ENCODE assay signal across 1 cellular context in the genomic region with DNA sequence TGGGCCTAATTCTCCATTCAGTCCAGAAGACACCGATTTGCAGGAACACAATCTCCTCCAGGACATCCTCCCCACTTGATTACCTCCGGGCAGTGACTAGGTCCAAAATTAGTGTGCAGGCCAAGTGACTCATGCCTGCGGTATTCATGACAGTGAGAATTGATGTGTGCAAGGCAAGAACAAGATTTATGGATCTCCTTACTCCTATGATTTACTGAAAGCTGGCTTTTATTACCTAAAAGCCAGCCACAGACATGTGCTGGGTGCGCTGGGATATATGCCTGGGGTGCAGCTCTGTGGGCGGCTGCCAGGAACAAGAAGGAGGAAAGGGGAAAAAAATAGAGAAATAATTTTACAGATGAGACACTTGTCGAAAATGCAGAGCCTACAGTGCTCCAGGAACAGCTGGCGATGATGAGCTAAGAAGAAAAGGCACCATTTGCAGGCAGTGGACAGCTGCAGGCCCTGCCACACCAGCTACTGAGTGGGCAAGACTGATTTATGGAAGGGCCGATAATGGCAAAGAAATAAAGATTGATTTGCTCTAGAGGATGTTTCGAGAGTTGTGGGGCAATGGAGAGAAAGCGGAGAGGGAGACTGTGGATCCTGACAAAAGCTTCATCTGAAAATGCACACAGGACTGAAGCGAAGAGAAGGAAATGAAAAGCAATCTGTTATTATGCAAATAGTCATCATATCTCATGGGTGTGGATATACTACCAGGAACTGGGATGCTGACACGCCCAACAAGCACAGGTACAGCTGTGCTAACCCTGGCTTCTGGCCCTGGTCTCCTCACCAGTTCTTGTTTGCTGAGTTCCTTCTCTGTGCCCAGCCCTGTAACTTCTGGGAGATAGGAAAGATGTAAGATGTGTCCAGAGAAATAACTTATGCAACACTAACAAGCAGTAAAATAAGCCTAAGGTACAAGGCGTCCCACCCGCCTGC.
TF ChIP-seq lines count a peak whose summit lies in the region.

No MANE protein-coding gene starts in this region.

TF ChIP-seq in IMR-90, 13 proteins besides CTCF, POLR2A, EP300 and RAD21:
- TF ChIP-seq, protein P1, sequence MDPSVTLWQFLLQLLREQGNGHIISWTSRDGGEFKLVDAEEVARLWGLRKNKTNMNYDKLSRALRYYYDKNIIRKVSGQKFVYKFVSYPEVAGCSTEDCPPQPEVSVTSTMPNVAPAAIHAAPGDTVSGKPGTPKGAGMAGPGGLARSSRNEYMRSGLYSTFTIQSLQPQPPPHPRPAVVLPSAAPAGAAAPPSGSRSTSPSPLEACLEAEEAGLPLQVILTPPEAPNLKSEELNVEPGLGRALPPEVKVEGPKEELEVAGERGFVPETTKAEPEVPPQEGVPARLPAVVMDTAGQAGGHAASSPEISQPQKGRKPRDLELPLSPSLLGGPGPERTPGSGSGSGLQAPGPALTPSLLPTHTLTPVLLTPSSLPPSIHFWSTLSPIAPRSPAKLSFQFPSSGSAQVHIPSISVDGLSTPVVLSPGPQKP (IDR thresholded peaks at IDR 0.05; ENCODE audit: borderline replicate concordance, low read depth, low read length) = no peak
- TF ChIP-seq, protein P2, sequence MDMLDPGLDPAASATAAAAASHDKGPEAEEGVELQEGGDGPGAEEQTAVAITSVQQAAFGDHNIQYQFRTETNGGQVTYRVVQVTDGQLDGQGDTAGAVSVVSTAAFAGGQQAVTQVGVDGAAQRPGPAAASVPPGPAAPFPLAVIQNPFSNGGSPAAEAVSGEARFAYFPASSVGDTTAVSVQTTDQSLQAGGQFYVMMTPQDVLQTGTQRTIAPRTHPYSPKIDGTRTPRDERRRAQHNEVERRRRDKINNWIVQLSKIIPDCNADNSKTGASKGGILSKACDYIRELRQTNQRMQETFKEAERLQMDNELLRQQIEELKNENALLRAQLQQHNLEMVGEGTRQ (IDR thresholded peaks at IDR 0.05; ENCODE audit: low read depth, low read length) = no peak
- TF ChIP-seq BHLHE40 (IDR thresholded peaks at IDR 0.05; ENCODE audit: low read depth, low read length) = no peak
- TF ChIP-seq RFX5 (IDR thresholded peaks at IDR 0.05; ENCODE audit: low read depth, low read length) = no peak
- TF ChIP-seq SMC3 (IDR thresholded peaks at IDR 0.05; ENCODE audit: low read depth, low read length) = no peak
- no peak for TF ChIP-seq CEBPB (IDR thresholded peaks at IDR 0.05; ENCODE audit: low read depth, low read length)
- TF ChIP-seq CHD1 (IDR thresholded peaks at IDR 0.05; ENCODE audit: low read depth, low read length) = no peak
- no peak for TF ChIP-seq FOS (IDR thresholded peaks at IDR 0.05; ENCODE audit: low read depth, low read length)
- TF ChIP-seq MAZ (IDR thresholded peaks at IDR 0.05; ENCODE audit: borderline replicate concordance, low read depth, low read length) = no peak
- TF ChIP-seq RCOR1 (IDR thresholded peaks at IDR 0.05; ENCODE audit: insufficient replicate concordance, low read length) = no peak
